8 cellular contexts compared by ENCODE assay signal in genomic region chr7:18352339-18353255, GRCh38.
DNase-seq lines count a peak whose midpoint lies in the region; ATAC-seq, FAIRE-seq and TF ChIP-seq lines count a peak whose summit lies in the region.

No MANE protein-coding gene starts in this region.

- DNase-seq in DMS153 (lab: John Stamatoyannopoulos, UW), result peak; percentile 75
- DNase-seq in HS-5 (ENCODE audit: low read depth), result peak; percentile 56
- no peak for DNase-seq in coronary artery (ENCODE audit: low spot score)
- DNase-seq in right lobe of liver, result peak in 1 of 3 donors; percentile 47
- DNase-seq in urothelium cell line (ENCODE audit: low spot score), result peak; percentile 46

- H4K20me1 ChIP-seq in OCI-LY1 (ENCODE audit: insufficient read depth, low read length), result no peaks in the 10 kb centered on the region

- H3F3A ChIP-seq in OCI-LY1 (ENCODE audit: insufficient read depth, low read length), result no peaks in the 10 kb centered on the region

- intact Hi-C loops in right lobe of liver (cut with DNase I), result loop anchor here in 1 of 2 donors (10.0 kb wide), 1 partner anchor 222 kb away; no protein-coding TSS in a partner anchor

- no peak for FAIRE-seq in urothelium cell line (lab: Jason Lieb, UNC)

- no peaks in the 10 kb centered on the region for H3K9me3 ChIP-seq in OCI-LY1 (ENCODE audit: low read length)
- no peaks in the 10 kb centered on the region for H3K9me3 ChIP-seq in right lobe of liver

- no peaks in the 10 kb centered on the region for H3K27me3 ChIP-seq in OCI-LY1 (ENCODE audit: insufficient read depth, low read length)
- H3K27me3 ChIP-seq in right lobe of liver, result no peaks in the 10 kb centered on the region

- no peak overlapping the region for H3K9ac ChIP-seq in OCI-LY1 (ENCODE audit: low read length)

- H3K9me2 ChIP-seq in OCI-LY1 (ENCODE audit: low read depth, low read length), result no peaks in the 10 kb centered on the region

- H3K4me1 ChIP-seq in OCI-LY1 (ENCODE audit: insufficient read depth, low read length, severe bottlenecking) (peaks cover 10% of the 10 kb centered on the region), right lobe of liver (no peaks in the 10 kb centered on the region)

- H3K27ac ChIP-seq in OCI-LY1 (ENCODE audit: low read depth, low read length, poor library complexity, severe bottlenecking) (no peak overlapping the region), coronary artery (no peak overlapping the region), right lobe of liver (no peak overlapping the region)

- H3K36me3 ChIP-seq in OCI-LY1 (ENCODE audit: insufficient read depth, low read length) (no peaks in the 10 kb centered on the region), right lobe of liver (no peaks in the 10 kb centered on the region)

- no peaks in the 10 kb centered on the region for H3K79me2 ChIP-seq in OCI-LY1 (ENCODE audit: insufficient read depth, low read length)

- H3K4me2 ChIP-seq in OCI-LY1 (ENCODE audit: low read length), result no peak overlapping the region

- TF ChIP-seq CTCF in OCI-LY1 (IDR thresholded peaks at IDR 0.05; ENCODE audit: low read length) (peak; percentile 97), coronary artery (IDR thresholded peaks at IDR 0.05) (peak; percentile 37), right lobe of liver (IDR thresholded peaks at IDR 0.05) (peak; percentile 56 to 65 (median 60))

- H3K4me3 ChIP-seq in OCI-LY1 (ENCODE audit: low read depth, low read length, poor library complexity, severe bottlenecking), result no peak overlapping the region
- peak overlapping the region; percentile 18 for H3K4me3 ChIP-seq in coronary artery
- H3K4me3 ChIP-seq in right lobe of liver, result no peak overlapping the region

- no peak for TF ChIP-seq POLR2A in right lobe of liver (IDR thresholded peaks at IDR 0.05)

- 56% methylated on average over 7 of the region's 7 CpGs for WGBS in right lobe of liver (ENCODE audit: insufficient coverage, low coverage, low lambda C conversion rate, missing lambda C conversion rate)

- ATAC-seq in GM19463 (IDR thresholded peaks at IDR 0.05; ENCODE audit: unreplicated experiment), result peak; percentile 65
- peak; percentile 67 to 83 (median 73) for ATAC-seq in right lobe of liver
- no peak for ATAC-seq in HG03108 (IDR thresholded peaks at IDR 0.05; ENCODE audit: unreplicated experiment)

- no peak overlapping the region for H2AFZ ChIP-seq in OCI-LY1 (ENCODE audit: low read length)

Comparison
In these comparisons a context has a peak if more than half of its experiments do, and no peak if none do; other contexts are left out.
1. CTCF ChIP-seq: peak in every context shown above with its lines; median percentile 97 in OCI-LY1; 60 in right lobe of liver; 37 in coronary artery.